ENCODE assay signal across 12 cellular contexts in the genomic region with DNA sequence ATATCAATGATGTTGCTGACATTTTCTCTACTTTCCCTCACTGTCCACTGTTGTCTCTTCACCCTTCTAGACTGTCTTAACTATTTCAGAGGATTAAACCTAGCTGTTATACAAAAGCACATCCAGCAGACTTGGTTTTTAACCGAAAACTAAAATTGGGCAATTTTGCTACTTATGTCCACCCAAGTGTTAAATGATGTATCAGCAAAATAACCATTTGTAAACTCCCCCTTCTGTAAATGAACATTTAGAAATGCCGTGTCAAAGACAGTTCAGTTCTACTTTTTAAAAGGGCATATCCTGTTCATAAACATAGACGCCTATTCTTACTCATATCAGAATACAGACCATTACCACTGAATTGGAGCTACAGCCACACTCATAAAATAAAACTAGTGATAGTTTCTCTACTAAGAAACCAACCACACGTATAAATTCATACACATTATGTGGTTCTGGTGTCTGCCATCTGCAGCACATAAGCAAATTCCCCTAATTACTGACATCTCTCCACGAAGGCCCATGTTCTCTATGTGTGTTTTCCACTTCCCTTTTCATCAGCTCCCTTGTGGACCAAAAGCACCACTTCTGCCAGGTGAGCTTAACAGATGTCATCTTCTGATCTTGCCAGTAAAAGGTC.
DNase-seq lines count a peak whose midpoint lies in the region; ATAC-seq and TF ChIP-seq lines count a peak whose summit lies in the region.
"Had no signal": no experiment of that assay in that cellular context is flagged by ENCODE, and none has a peak within 500 bp of the region (broad histone marks: within the 10 kb centered on the region; RNA-seq: fewer than 3 reads in every experiment).

No MANE protein-coding gene starts in this region.

- ATAC-seq in activated naive CD8-positive, alpha-beta T cell treated with anti-CD3 and anti-CD28 coated beads, Interleukin-2, amount 50 U/mL, for 24 hours = peak; percentile 49
- ATAC-seq in HG02678 (IDR thresholded peaks at IDR 0.05; ENCODE audit: unreplicated experiment) = peak; percentile 89
- ATAC-seq in HG03558 (IDR thresholded peaks at IDR 0.05; ENCODE audit: extremely low read depth, unreplicated experiment) = peak; percentile 83
- ATAC-seq in stimulated activated naive CD8-positive, alpha-beta T cell treated with anti-CD3 and anti-CD28 coated beads, Interleukin-15, amount 100 ng/mL, for 72 hours = peak; percentile 93
- ATAC-seq: naive thymus-derived CD8-positive, alpha-beta T cell had no signal

- no peak overlapping the region for H3K4me3 Mint-ChIP-seq in activated naive CD8-positive, alpha-beta T cell treated with anti-CD3 and anti-CD28 coated beads, Interleukin-2, amount 50 U/mL, for 24 hours
- H3K4me3 Mint-ChIP-seq in activated naive CD8-positive, alpha-beta T cell treated with anti-CD3 and anti-CD28 coated beads for 36 hours = no peak overlapping the region
- peak overlapping the region in 1 of 2 donors; percentile 21 for H3K4me3 Mint-ChIP-seq in stimulated activated naive CD8-positive, alpha-beta T cell treated with anti-CD3 and anti-CD28 coated beads, Interleukin-15, amount 100 ng/mL, for 72 hours
- no peak overlapping the region for H3K4me3 Mint-ChIP-seq in endodermal cell
- H3K4me3 Mint-ChIP-seq: dendritic cell treated with granulocyte-macrophage colony-stimulating factor and Interleukin-4, amounts not matched to agents 40 ng/mL and 50 ng/mL, for 4 days; naive thymus-derived CD8-positive, alpha-beta T cell had no signal

- no peaks in the 10 kb centered on the region for H3K36me3 ChIP-seq in endodermal cell (ENCODE audit: control insufficient read depth, insufficient read depth, low read length)

- H3K4me1 ChIP-seq in endodermal cell (ENCODE audit: control insufficient read depth, insufficient read depth, low read length) = no peaks in the 10 kb centered on the region

- H3K36me3 Mint-ChIP-seq in activated naive CD8-positive, alpha-beta T cell treated with anti-CD3 and anti-CD28 coated beads, Interleukin-2, amount 50 U/mL, for 24 hours (ENCODE audit: low read depth) = no peaks in the 10 kb centered on the region
- H3K36me3 Mint-ChIP-seq in activated naive CD8-positive, alpha-beta T cell treated with anti-CD3 and anti-CD28 coated beads for 36 hours = no peaks in the 10 kb centered on the region
- no peaks in the 10 kb centered on the region for H3K36me3 Mint-ChIP-seq in endodermal cell (ENCODE audit: low read depth)
- H3K36me3 Mint-ChIP-seq: naive thymus-derived CD8-positive, alpha-beta T cell had no signal

- H3K27me3 ChIP-seq in endodermal cell (ENCODE audit: control insufficient read depth, insufficient read depth, low read length, poor library complexity, severe bottlenecking) = no peaks in the 10 kb centered on the region

- DNase-seq in activated naive CD8-positive, alpha-beta T cell treated with anti-CD3 and anti-CD28 coated beads, Interleukin-2, amount 50 U/mL, for 24 hours = no peak
- no peak for DNase-seq in activated naive CD8-positive, alpha-beta T cell treated with anti-CD3 and anti-CD28 coated beads for 36 hours
- no peak for DNase-seq in stimulated activated naive CD8-positive, alpha-beta T cell treated with anti-CD3 and anti-CD28 coated beads, Interleukin-15, amount 100 ng/mL, for 72 hours
- no peak for DNase-seq in stimulated activated naive CD4-positive, alpha-beta T cell treated with Interleukin-2 at 50 U/mL for 16 hours (lab: John Stamatoyannopoulos, UW)
- DNase-seq in KBM-7 = no peak
- DNase-seq in endodermal cell = no peak
- DNase-seq: trophoblast cell had no signal

- H3K4me3 ChIP-seq in endodermal cell (ENCODE audit: low read length) = no peak overlapping the region
- H3K4me3 ChIP-seq: SK-N-MC had no signal

- in situ Hi-C loops in KBM-7 (cut with MboI; ENCODE audit: low pct_unique_long_range_greater_than_20kb, low sequenced_read_pairs) = no loop called here

- H3K9me3 Mint-ChIP-seq in activated naive CD8-positive, alpha-beta T cell treated with anti-CD3 and anti-CD28 coated beads, Interleukin-2, amount 50 U/mL, for 24 hours = peaks cover 5% of the 10 kb centered on the region
- no peaks in the 10 kb centered on the region for H3K9me3 Mint-ChIP-seq in activated naive CD8-positive, alpha-beta T cell treated with anti-CD3 and anti-CD28 coated beads for 36 hours
- H3K9me3 Mint-ChIP-seq in stimulated activated naive CD8-positive, alpha-beta T cell treated with anti-CD3 and anti-CD28 coated beads, Interleukin-15, amount 100 ng/mL, for 72 hours = peaks cover 0 to 7% of the 10 kb centered on the region in 2 donors
- H3K9me3 Mint-ChIP-seq in endodermal cell = no peaks in the 10 kb centered on the region

- H3K4me1 Mint-ChIP-seq in activated naive CD8-positive, alpha-beta T cell treated with anti-CD3 and anti-CD28 coated beads, Interleukin-2, amount 50 U/mL, for 24 hours = peaks cover 12% of the 10 kb centered on the region
- no peaks in the 10 kb centered on the region for H3K4me1 Mint-ChIP-seq in activated naive CD8-positive, alpha-beta T cell treated with anti-CD3 and anti-CD28 coated beads for 36 hours
- no peaks in the 10 kb centered on the region for H3K4me1 Mint-ChIP-seq in stimulated activated naive CD8-positive, alpha-beta T cell treated with anti-CD3 and anti-CD28 coated beads, Interleukin-15, amount 100 ng/mL, for 72 hours
- H3K4me1 Mint-ChIP-seq in endodermal cell = peaks cover 8% of the 10 kb centered on the region

- no peak overlapping the region for H3K9ac ChIP-seq in endodermal cell (ENCODE audit: extremely low read depth, low read length, poor library complexity, severe bottlenecking)

- H3K27me3 Mint-ChIP-seq in activated naive CD8-positive, alpha-beta T cell treated with anti-CD3 and anti-CD28 coated beads, Interleukin-2, amount 50 U/mL, for 24 hours = no peaks in the 10 kb centered on the region
- no peaks in the 10 kb centered on the region for H3K27me3 Mint-ChIP-seq in activated naive CD8-positive, alpha-beta T cell treated with anti-CD3 and anti-CD28 coated beads for 36 hours
- no peaks in the 10 kb centered on the region for H3K27me3 Mint-ChIP-seq in stimulated activated naive CD8-positive, alpha-beta T cell treated with anti-CD3 and anti-CD28 coated beads, Interleukin-15, amount 100 ng/mL, for 72 hours
- H3K27me3 Mint-ChIP-seq in endodermal cell (ENCODE audit: insufficient read depth) = peaks cover 2% of the 10 kb centered on the region
- H3K27me3 Mint-ChIP-seq: dendritic cell treated with granulocyte-macrophage colony-stimulating factor and Interleukin-4, amounts not matched to agents 40 ng/mL and 50 ng/mL, for 4 days had no signal

- no peak for TF ChIP-seq CTCF in endodermal cell (conservative IDR thresholded peaks at IDR 0.05)

- H3K27ac ChIP-seq in endodermal cell (ENCODE audit: low read depth, low read length) = no peak overlapping the region
- H3K27ac ChIP-seq: SK-N-MC had no signal

- WGBS in endodermal cell (ENCODE audit: insufficient coverage in 1 of 2, insufficient read length in 1 of 2), 2 experiments = 82 to 85% methylated on average over 4 to 5 of the region's 5 CpGs

- H3K27ac Mint-ChIP-seq in activated naive CD8-positive, alpha-beta T cell treated with anti-CD3 and anti-CD28 coated beads, Interleukin-2, amount 50 U/mL, for 24 hours = peak overlapping the region; percentile 39
- H3K27ac Mint-ChIP-seq in activated naive CD8-positive, alpha-beta T cell treated with anti-CD3 and anti-CD28 coated beads for 36 hours = no peak overlapping the region
- no peak overlapping the region for H3K27ac Mint-ChIP-seq in stimulated activated naive CD8-positive, alpha-beta T cell treated with anti-CD3 and anti-CD28 coated beads, Interleukin-15, amount 100 ng/mL, for 72 hours
- H3K27ac Mint-ChIP-seq in endodermal cell = no peak overlapping the region
- H3K27ac Mint-ChIP-seq: dendritic cell treated with granulocyte-macrophage colony-stimulating factor and Interleukin-4, amounts not matched to agents 40 ng/mL and 50 ng/mL, for 4 days had no signal

- H3K9me3 ChIP-seq in endodermal cell (ENCODE audit: control insufficient read depth, low read length) = no peaks in the 10 kb centered on the region
